7 cellular contexts compared by ENCODE assay signal in the genomic region with DNA sequence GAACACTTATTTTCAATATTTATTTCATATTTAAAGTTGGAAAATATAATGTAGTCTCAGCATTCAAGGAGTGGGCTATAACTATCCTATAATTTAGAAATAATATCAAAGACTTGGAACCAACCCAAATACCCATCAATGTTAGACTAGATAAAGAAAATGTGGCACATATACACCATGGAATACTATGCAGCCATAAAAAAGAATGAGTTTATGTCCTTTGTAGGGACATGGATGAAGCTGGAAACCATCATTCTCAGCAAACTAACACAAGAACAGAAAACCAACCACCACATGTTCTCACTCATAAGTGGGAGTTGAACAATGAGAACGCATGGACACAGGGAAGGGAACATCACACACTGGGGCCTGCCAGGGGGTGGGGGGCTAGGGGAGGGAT. TPM values are rescaled to one million over a fixed set of nuclear protein-coding genes. Genes with fewer than 3 reads are reported as not detected.
"Had no signal": no experiment of that assay in that cellular context is flagged by ENCODE, and none has a peak within 500 bp of the region (broad histone marks: within the 10 kb centered on the region; RNA-seq: fewer than 3 reads in every experiment).

No MANE protein-coding gene starts in this region.

RNA-seq across cellular contexts. Expression of a gene that starts 33.8 kb away (rescaled TPM):
- polyA plus RNA-seq: foreskin keratinocyte had no signal

RNA-seq across cellular contexts. Expression of a gene that starts 37.6 kb away (rescaled TPM):
- total RNA-seq: dermis blood vessel endothelial cell, dermis microvascular lymphatic vessel endothelial cell, endodermal cell, endothelial cell of umbilical vein, esophagus mucosa, foreskin keratinocyte, glomerular endothelial cell had no signal
- polyA plus RNA-seq: endothelial cell of umbilical vein, foreskin keratinocyte had no signal
